10 cellular contexts compared by ENCODE assay signal in the genomic region with DNA sequence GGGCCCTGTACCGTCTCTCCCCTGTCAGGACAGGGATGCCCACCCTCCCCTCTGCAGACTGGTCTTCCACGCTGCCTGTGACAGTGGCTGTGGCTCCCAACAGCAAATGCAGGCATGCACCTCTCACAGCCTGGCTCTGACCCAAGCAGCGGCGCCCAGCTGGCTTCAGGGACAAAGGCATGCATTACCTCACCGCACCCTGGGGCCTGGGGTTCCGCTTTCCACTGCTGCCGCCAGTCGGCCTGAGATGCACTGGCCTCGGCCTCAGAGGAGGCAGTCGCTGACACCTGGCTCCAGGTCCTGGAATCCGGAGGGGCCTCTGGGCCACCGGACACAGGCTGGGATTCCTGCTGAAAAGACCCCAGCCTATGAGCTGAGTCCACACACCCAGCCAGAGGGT.
A peak's percentile ranks its signal among the peaks of the same experiment; 100 is the strongest.
DNase-seq lines count a peak whose midpoint lies in the region; ATAC-seq and TF ChIP-seq lines count a peak whose summit lies in the region.
"Had no signal": no experiment of that assay in that cellular context is flagged by ENCODE, and none has a peak within 500 bp of the region (broad histone marks: within the 10 kb centered on the region; RNA-seq: fewer than 3 reads in every experiment).

No MANE protein-coding gene starts in this region.

- no peaks in the 10 kb centered on the region for H4K20me1 ChIP-seq in SK-N-SH (ENCODE audit: insufficient read depth)

- H3K27ac ChIP-seq in SK-N-SH (ENCODE audit: low read depth in 2 of 2, low read length in 1 of 2) = peak overlapping the region in 1 of 2 experiments; percentile 93; a peak in 1 of 4 replicates

- no peak overlapping the region for H3K9ac ChIP-seq in SK-N-SH

- H3K9me2 ChIP-seq in SK-N-SH = no peaks in the 10 kb centered on the region

- no peaks in the 10 kb centered on the region for H3K36me3 Mint-ChIP-seq in activated CD8-positive, alpha-beta T cell treated with anti-CD3 and anti-CD28 coated beads, Interleukin-2, amount 10 ng/mL, durations not matched to agents 7 days and 5 days (ENCODE audit: low read depth)
- H3K36me3 Mint-ChIP-seq in activated CD8-positive, alpha-beta T cell treated with anti-CD3 and anti-CD28 coated beads for 36 hours (ENCODE audit: low read depth) = no peaks in the 10 kb centered on the region

- peaks cover 0 to 89% of the 10 kb centered on the region in 2 experiments; a peak in 2 of 4 replicates for H3K4me1 ChIP-seq in SK-N-SH (ENCODE audit: control insufficient read depth in 1 of 2, insufficient read depth in 2 of 2, low read depth in 1 of 2, low read length in 1 of 2)

- H3K4me3 ChIP-seq in SK-N-SH (ENCODE audit: low read depth in 2 of 2, low read length in 1 of 2) = no peak overlapping the region

- TF ChIP-seq EP300 in SK-N-SH (IDR thresholded peaks at IDR 0.05; ENCODE audit: borderline replicate concordance in 1 of 2, low read depth in 1 of 2, low read length in 1 of 2) = no peak

- no peaks in the 10 kb centered on the region for H3K4me1 Mint-ChIP-seq in activated CD8-positive, alpha-beta T cell treated with anti-CD3 and anti-CD28 coated beads, Interleukin-2, amount 10 ng/mL, durations not matched to agents 7 days and 5 days (ENCODE audit: low read depth)
- H3K4me1 Mint-ChIP-seq in activated CD8-positive, alpha-beta T cell treated with anti-CD3 and anti-CD28 coated beads for 36 hours (ENCODE audit: low read depth) = no peaks in the 10 kb centered on the region

- 38% methylated on average over 2 of the region's 12 CpGs for WGBS in SK-N-SH (ENCODE audit: low lambda C conversion rate)

- no peak overlapping the region for H3K4me3 Mint-ChIP-seq in activated CD8-positive, alpha-beta T cell treated with anti-CD3 and anti-CD28 coated beads, Interleukin-2, amount 10 ng/mL, durations not matched to agents 7 days and 5 days
- H3K4me3 Mint-ChIP-seq in activated CD8-positive, alpha-beta T cell treated with anti-CD3 and anti-CD28 coated beads for 36 hours = no peak overlapping the region

- H3K36me3 ChIP-seq in SK-N-SH (replicated peaks in 1 of 2; ENCODE audit: control insufficient read depth in 1 of 2, insufficient read depth in 2 of 2, low read length in 1 of 2) = no peaks in the 10 kb centered on the region

- TF ChIP-seq CTCF in activated CD8-positive, alpha-beta T cell treated with anti-CD3 and anti-CD28 coated beads for 36 hours (IDR thresholded peaks at IDR 0.05) = no peak
- TF ChIP-seq CTCF in SK-N-SH (IDR thresholded peaks at IDR 0.05) = no peak

- H3K4me2 ChIP-seq in SK-N-SH = no peak overlapping the region

- H3K27me3 Mint-ChIP-seq in activated CD8-positive, alpha-beta T cell treated with anti-CD3 and anti-CD28 coated beads, Interleukin-2, amount 10 ng/mL, durations not matched to agents 7 days and 5 days (ENCODE audit: low read depth) = no peaks in the 10 kb centered on the region
- no peaks in the 10 kb centered on the region for H3K27me3 Mint-ChIP-seq in activated CD8-positive, alpha-beta T cell treated with anti-CD3 and anti-CD28 coated beads for 36 hours

- H3K9me3 Mint-ChIP-seq in activated CD8-positive, alpha-beta T cell treated with anti-CD3 and anti-CD28 coated beads, Interleukin-2, amount 10 ng/mL, durations not matched to agents 7 days and 5 days (ENCODE audit: insufficient read depth) = no peaks in the 10 kb centered on the region
- H3K9me3 Mint-ChIP-seq in activated CD8-positive, alpha-beta T cell treated with anti-CD3 and anti-CD28 coated beads for 36 hours = no peaks in the 10 kb centered on the region

- peak; percentile 40 for TF ChIP-seq RAD21 in SK-N-SH (IDR thresholded peaks at IDR 0.05; ENCODE audit: low read length)

- no peaks in the 10 kb centered on the region for H3K9me3 ChIP-seq in SK-N-SH

- no peaks in the 10 kb centered on the region for H3K27me3 ChIP-seq in SK-N-SH (ENCODE audit: insufficient read depth)

- H2AFZ ChIP-seq in SK-N-SH (ENCODE audit: low read depth) = no peak overlapping the region

- CTCF ChIA-PET in activated CD8-positive, alpha-beta T cell treated with anti-CD3 and anti-CD28 coated beads, Interleukin-2, amount 10 ng/mL, durations not matched to agents 7 days and 5 days (lab: Charles Lee) = no interaction called here
- CTCF ChIA-PET in activated CD8-positive, alpha-beta T cell treated with anti-CD3 and anti-CD28 coated beads for 36 hours (lab: Charles Lee) = no interaction called here
- CTCF ChIA-PET in SK-N-SH (lab: Yijun Ruan, JAX) = interaction anchor here (1.3 to 2.4 kb wide), 4 partner anchors 58 to 265 kb away, joined by 3 to 11 read pairs (median 7); a partner anchor contains a TSS

- no peaks in the 10 kb centered on the region for H3K79me2 ChIP-seq in SK-N-SH (ENCODE audit: insufficient read depth)

- no peak for ATAC-seq in activated CD8-positive, alpha-beta T cell treated with anti-CD3 and anti-CD28 coated beads, Interleukin-2, amount 10 ng/mL, durations not matched to agents 7 days and 5 days
- no peak for ATAC-seq in activated CD8-positive, alpha-beta T cell treated with anti-CD3 and anti-CD28 coated beads for 36 hours
- ATAC-seq in left cardiac atrium (peak; percentile 78), GM21360 (IDR thresholded peaks at IDR 0.05; ENCODE audit: unreplicated experiment) (no peak), GM21447 (IDR thresholded peaks at IDR 0.05; ENCODE audit: unreplicated experiment) (no peak)

- POLR2A ChIA-PET in activated CD8-positive, alpha-beta T cell treated with anti-CD3 and anti-CD28 coated beads, Interleukin-2, amount 10 ng/mL, durations not matched to agents 7 days and 5 days (lab: Charles Lee) = no interaction called here
- POLR2A ChIA-PET in activated CD8-positive, alpha-beta T cell treated with anti-CD3 and anti-CD28 coated beads for 36 hours (lab: Charles Lee) = no interaction called here
- POLR2A ChIA-PET in SK-N-SH (lab: Yijun Ruan, JAX) = no interaction called here

- peak; percentile 17 for DNase-seq in activated CD8-positive, alpha-beta T cell treated with anti-CD3 and anti-CD28 coated beads, Interleukin-2, amount 10 ng/mL, durations not matched to agents 7 days and 5 days
- no peak for DNase-seq in activated CD8-positive, alpha-beta T cell treated with anti-CD3 and anti-CD28 coated beads for 36 hours
- DNase-seq in SK-N-SH (peak; percentile 78), left cardiac atrium (peak; percentile 69), GF-D8 (lab: John Stamatoyannopoulos, UW) (no peak)
- DNase-seq in stimulated activated CD8-positive, alpha-beta memory T cell treated with anti-CD3 and anti-CD28 coated beads, Interleukin-4, amount 100 ng/mL, for 48 hours = peak; percentile 5
- DNase-seq: activated naive CD4-positive, alpha-beta T cell treated with anti-CD3 and anti-CD28 coated beads, Interleukin-2, amount 50 U/mL, for 16 hours; effector memory CD4-positive, alpha-beta T cell had no signal

- intact Hi-C loops in activated CD8-positive, alpha-beta T cell treated with anti-CD3 and anti-CD28 coated beads for 36 hours (cut with micrococcal nuclease) = no loop called here
- intact Hi-C loops in left cardiac atrium (cut with DNase I) = no loop called here

- no peaks in the 10 kb centered on the region for H3F3A ChIP-seq in SK-N-SH (replicated peaks; ENCODE audit: insufficient read depth)

- no peak overlapping the region for H3K27ac Mint-ChIP-seq in activated CD8-positive, alpha-beta T cell treated with anti-CD3 and anti-CD28 coated beads, Interleukin-2, amount 10 ng/mL, durations not matched to agents 7 days and 5 days
- no peak overlapping the region for H3K27ac Mint-ChIP-seq in activated CD8-positive, alpha-beta T cell treated with anti-CD3 and anti-CD28 coated beads for 36 hours

TF ChIP-seq in SK-N-SH, 30 proteins besides CTCF, POLR2A, EP300 and RAD21:
- TF ChIP-seq CHD2 (IDR thresholded peaks at IDR 0.05; ENCODE audit: low read length, partially characterized antibody) = peak; percentile 51
- TF ChIP-seq NFIC (IDR thresholded peaks at IDR 0.05; ENCODE audit: borderline replicate concordance) = no peak
- peak; percentile 62; the same call in 1 of the 2 replicates for TF ChIP-seq MXI1 (IDR thresholded peaks at IDR 0.05; ENCODE audit: low read depth, low read length)
- no peak for TF ChIP-seq SIN3A (IDR thresholded peaks at IDR 0.05; ENCODE audit: borderline replicate concordance, low read depth, low read length)
- TF ChIP-seq JUND (IDR thresholded peaks at IDR 0.05) = no peak
- no peak for TF ChIP-seq FOXJ3 (CRISPR knock-in tag; IDR thresholded peaks at IDR 0.05)
- 0 out of 2 replicates have a peak, but pooled peaks have one; percentile 63 for TF ChIP-seq RCOR1 (IDR thresholded peaks at IDR 0.05; ENCODE audit: low read length)
TF ChIP-seq in SK-N-SH: peak in this region for 3.

Comparison
In these comparisons a context has a peak if more than half of its experiments do, and no peak if none do; other contexts are left out.
1. DNase-seq: peak in activated CD8-positive, alpha-beta T cell treated with anti-CD3 and anti-CD28 coated beads, Interleukin-2, amount 10 ng/mL, durations not matched to agents 7 days and 5 days (single experiment), SK-N-SH (single experiment), left cardiac atrium (single experiment) and stimulated activated CD8-positive, alpha-beta memory T cell treated with anti-CD3 and anti-CD28 coated beads, Interleukin-4, amount 100 ng/mL, for 48 hours (single experiment); none in activated CD8-positive, alpha-beta T cell treated with anti-CD3 and anti-CD28 coated beads for 36 hours (single experiment) and GF-D8 (single experiment).
2. ATAC-seq: peak in left cardiac atrium (2 of 2); none in activated CD8-positive, alpha-beta T cell treated with anti-CD3 and anti-CD28 coated beads, Interleukin-2, amount 10 ng/mL, durations not matched to agents 7 days and 5 days (single experiment), activated CD8-positive, alpha-beta T cell treated with anti-CD3 and anti-CD28 coated beads for 36 hours (single experiment), GM21360 (single experiment) and GM21447 (single experiment).